In genomic region chr3:131233900-131234667, GRCh38 we compare ENCODE assay signal across 35 cellular contexts.
"Had no signal": no experiment of that assay in that cellular context is flagged by ENCODE, and none has a peak within 500 bp of the region (broad histone marks: within the 10 kb centered on the region; RNA-seq: fewer than 3 reads in every experiment).

No MANE protein-coding gene starts in this region.

- H3K36me3 ChIP-seq: MG63 had no signal

- H3K4me3 ChIP-seq: MG63, PC-9 had no signal

- H3K4me1 Mint-ChIP-seq: activated B cell treated with CpG ODN at 0.5 μM for 24 hours; activated CD4-positive, alpha-beta memory T cell treated with anti-CD3 and anti-CD28 coated beads, Interleukin-2, amount 10 ng/mL, durations not matched to agents 7 days and 5 days; activated CD8-positive, alpha-beta memory T cell treated with anti-CD3 and anti-CD28 coated beads, Interleukin-2, amount 10 ng/mL, durations not matched to agents 7 days and 5 days; activated naive CD8-positive, alpha-beta T cell treated with anti-CD3 and anti-CD28 coated beads, Interleukin-2, amount 10 ng/mL, durations not matched to agents 7 days and 5 days had no signal

- H3K36me3 Mint-ChIP-seq: activated CD8-positive, alpha-beta memory T cell treated with anti-CD3 and anti-CD28 coated beads, Interleukin-2, amount 10 ng/mL, durations not matched to agents 7 days and 5 days; activated naive CD8-positive, alpha-beta T cell treated with anti-CD3 and anti-CD28 coated beads, Interleukin-2, amount 10 ng/mL, durations not matched to agents 7 days and 5 days; brain had no signal

- H3K27ac ChIP-seq: PC-9, RWPE1, VCaP had no signal

- DNase-seq: activated B cell treated with CpG ODN at 0.5 μM for 24 hours; activated CD4-positive, alpha-beta memory T cell treated with anti-CD3 and anti-CD28 coated beads, Interleukin-2, amount 10 ng/mL, durations not matched to agents 7 days and 5 days; activated CD4-positive, alpha-beta T cell treated with anti-CD3 and anti-CD28 coated beads for 4 hours; activated CD4-positive, CD25-positive, alpha-beta regulatory T cell treated with anti-CD3 and anti-CD28 coated beads, Interleukin-2, amount 50 U/mL, for 72 hours; activated CD8-positive, alpha-beta memory T cell treated with anti-CD3 and anti-CD28 coated beads for 24 hours; activated CD8-positive, alpha-beta memory T cell treated with anti-CD3 and anti-CD28 coated beads, Interleukin-2, amount 10 ng/mL, durations not matched to agents 7 days and 5 days; activated CD8-positive, alpha-beta memory T cell treated with anti-CD3 and anti-CD28 coated beads, Interleukin-2, amount 50 U/mL, for 48 hours; activated effector memory CD4-positive, alpha-beta T cell treated with Interleukin-2 at 50 U/mL for 16 hours; activated naive CD4-positive, alpha-beta T cell; activated naive CD4-positive, alpha-beta T cell treated with anti-CD3 and anti-CD28 coated beads, Interleukin-2, amount 50 U/mL, for 16 hours; activated naive CD8-positive, alpha-beta T cell treated with anti-CD3 and anti-CD28 coated beads, Interleukin-2, amount 10 ng/mL, durations not matched to agents 7 days and 5 days; activated T-cell treated with anti-CD3 and anti-CD28 coated beads, Interleukin-2, amount 50 U/mL, for 48 hours; caudate nucleus; cerebellar nuclear complex; Kasumi-1; MG63; NCI-H1048; NCI-H1105 treated with DMSO at 0.1 percent for 48 hours; NCI-H1436; NCI-H1694 treated with DMSO at 0.1 percent for 48 hours; NCI-H2029; NCI-H2107; NCI-H2171; NCI-H510A; NCI-H526; NCI-H748 treated with DMSO at 0.1 percent for 48 hours; PC-9; SIG-M5; SW 1271; T-helper 1 cell; T-helper 2 cell; T-helper 9 cell had no signal

- H3K4me3 Mint-ChIP-seq: activated B cell treated with CpG ODN at 0.5 μM for 24 hours; activated CD4-positive, alpha-beta memory T cell treated with anti-CD3 and anti-CD28 coated beads, Interleukin-2, amount 10 ng/mL, durations not matched to agents 7 days and 5 days; activated CD8-positive, alpha-beta memory T cell treated with anti-CD3 and anti-CD28 coated beads, Interleukin-2, amount 10 ng/mL, durations not matched to agents 7 days and 5 days; activated naive CD8-positive, alpha-beta T cell treated with anti-CD3 and anti-CD28 coated beads, Interleukin-2, amount 10 ng/mL, durations not matched to agents 7 days and 5 days; brain had no signal

- H3K4me2 ChIP-seq: PC-9 had no signal

- H3K9me3 ChIP-seq: MG63 had no signal

- H3K27me3 Mint-ChIP-seq: activated B cell treated with CpG ODN at 0.5 μM for 24 hours; activated CD4-positive, alpha-beta memory T cell treated with anti-CD3 and anti-CD28 coated beads, Interleukin-2, amount 10 ng/mL, durations not matched to agents 7 days and 5 days; activated CD8-positive, alpha-beta memory T cell treated with anti-CD3 and anti-CD28 coated beads, Interleukin-2, amount 10 ng/mL, durations not matched to agents 7 days and 5 days; activated naive CD8-positive, alpha-beta T cell treated with anti-CD3 and anti-CD28 coated beads, Interleukin-2, amount 10 ng/mL, durations not matched to agents 7 days and 5 days had no signal

- H3K27ac Mint-ChIP-seq: activated B cell treated with CpG ODN at 0.5 μM for 24 hours; activated CD4-positive, alpha-beta memory T cell treated with anti-CD3 and anti-CD28 coated beads, Interleukin-2, amount 10 ng/mL, durations not matched to agents 7 days and 5 days; activated CD8-positive, alpha-beta memory T cell treated with anti-CD3 and anti-CD28 coated beads, Interleukin-2, amount 10 ng/mL, durations not matched to agents 7 days and 5 days; activated naive CD8-positive, alpha-beta T cell treated with anti-CD3 and anti-CD28 coated beads, Interleukin-2, amount 10 ng/mL, durations not matched to agents 7 days and 5 days; brain had no signal

- H2AFZ ChIP-seq: PC-9 had no signal

- H3K9me3 Mint-ChIP-seq: activated B cell treated with CpG ODN at 0.5 μM for 24 hours; activated CD4-positive, alpha-beta memory T cell treated with anti-CD3 and anti-CD28 coated beads, Interleukin-2, amount 10 ng/mL, durations not matched to agents 7 days and 5 days; activated naive CD8-positive, alpha-beta T cell treated with anti-CD3 and anti-CD28 coated beads, Interleukin-2, amount 10 ng/mL, durations not matched to agents 7 days and 5 days; brain had no signal

- H3K27me3 ChIP-seq: MG63 had no signal
